In genomic region chr1:203340112-203340804, GRCh38 we compare ENCODE assay signal across 9 cellular contexts. TPM values are rescaled to one million over a fixed set of nuclear protein-coding genes. Genes with fewer than 3 reads are reported as not detected.
DNase-seq lines count a peak whose midpoint lies in the region; ATAC-seq and TF ChIP-seq lines count a peak whose summit lies in the region.
"Had no signal": no experiment of that assay in that cellular context is flagged by ENCODE, and none has a peak within 500 bp of the region (broad histone marks: within the 10 kb centered on the region; RNA-seq: fewer than 3 reads in every experiment).

No MANE protein-coding gene starts in this region.

- no peak overlapping the region for H3K4me3 Mint-ChIP-seq in activated naive CD4-positive, alpha-beta T cell treated with anti-CD3 and anti-CD28 coated beads for 36 hours

- H3K9me3 ChIP-seq in gastroesophageal sphincter = no peaks in the 10 kb centered on the region
- H3K9me3 ChIP-seq: BLaER1 treated with 17β-estradiol and CSF1 and Interleukin-3, amounts not matched to agents 10 nM and 100 nM had no signal

- CTCF ChIA-PET in activated naive CD4-positive, alpha-beta T cell treated with anti-CD3 and anti-CD28 coated beads for 36 hours (lab: Charles Lee) = interaction anchor here (0.6 to 24.3 kb wide), 36 partner anchors 10 to 723 kb away, joined by 3 to 686 read pairs (median 4); partner anchors contain the start of genes FMOD, LAX1 and OPTC

- peak overlapping the region in 2 of 4 donors; percentile 5 for H3K27ac ChIP-seq in gastroesophageal sphincter

- no peak overlapping the region for H3K27ac Mint-ChIP-seq in activated naive CD4-positive, alpha-beta T cell treated with anti-CD3 and anti-CD28 coated beads for 36 hours

- H3K36me3 ChIP-seq in gastroesophageal sphincter = no peaks in the 10 kb centered on the region
- H3K36me3 ChIP-seq: BLaER1 treated with 17β-estradiol and CSF1 and Interleukin-3, amounts not matched to agents 10 nM and 100 nM had no signal

- 15 to 17% methylated on average over 5 to 7 of the region's 7 CpGs for WGBS in gastroesophageal sphincter (ENCODE audit: low coverage in 1 of 2), 2 donors

- H3K4me3 ChIP-seq in gastroesophageal sphincter = no peak overlapping the region
- H3K4me3 ChIP-seq: BLaER1 treated with 17β-estradiol and CSF1 and Interleukin-3, amounts not matched to agents 10 nM and 100 nM had no signal

- intact Hi-C loops in activated naive CD4-positive, alpha-beta T cell treated with anti-CD3 and anti-CD28 coated beads for 36 hours (cut with micrococcal nuclease) = loop anchor here (1.0 to 5.0 kb wide), 3 partner anchors 102 to 362 kb away; no protein-coding TSS in a partner anchor

- DNase-seq in activated gamma-delta T cell treated with Interleukin-2 at 50 U/mL for 16 hours = peak; percentile 49
- DNase-seq in activated gamma-delta T cell (lab: John Stamatoyannopoulos, UW) = no peak
- DNase-seq in NCI-H1048 (lab: John Stamatoyannopoulos, UW) = peak; percentile 89
- peak; percentile 43 for DNase-seq in SHP77 treated with DMSO at 0.1 percent for 48 hours (lab: John Stamatoyannopoulos, UW)
- peak; percentile 78 for DNase-seq in activated naive CD4-positive, alpha-beta T cell treated with anti-CD3 and anti-CD28 coated beads for 36 hours
- peak in 47 of 56 donors; percentile 13 to 83 (median 54) for DNase-seq in nucleus accumbens (lab: John Stamatoyannopoulos, UW)

- TF ChIP-seq EP300 in gastroesophageal sphincter (IDR thresholded peaks at IDR 0.05) = no peak

- no peaks in the 10 kb centered on the region for H3K36me3 Mint-ChIP-seq in activated naive CD4-positive, alpha-beta T cell treated with anti-CD3 and anti-CD28 coated beads for 36 hours (ENCODE audit: low read depth)

- H3K4me1 ChIP-seq in gastroesophageal sphincter = peaks cover 0 to 30% (median 7%) of the 10 kb centered on the region in 3 donors

- TF ChIP-seq POLR2A in gastroesophageal sphincter (IDR thresholded peaks at IDR 0.05) = no peak

- H3K9me3 Mint-ChIP-seq in activated naive CD4-positive, alpha-beta T cell treated with anti-CD3 and anti-CD28 coated beads for 36 hours = no peaks in the 10 kb centered on the region

- peaks cover 21% of the 10 kb centered on the region for H3K4me1 Mint-ChIP-seq in activated naive CD4-positive, alpha-beta T cell treated with anti-CD3 and anti-CD28 coated beads for 36 hours (ENCODE audit: low read depth)

- peak; percentile 78 for ATAC-seq in gastroesophageal sphincter
- ATAC-seq in GM19452 (IDR thresholded peaks at IDR 0.05; ENCODE audit: unreplicated experiment) = no peak

- H3K27me3 ChIP-seq in gastroesophageal sphincter = no peaks in the 10 kb centered on the region

- peak; percentile 83 to 95 (median 92) for TF ChIP-seq CTCF in gastroesophageal sphincter (IDR thresholded peaks at IDR 0.05)

- H3K27me3 Mint-ChIP-seq in activated naive CD4-positive, alpha-beta T cell treated with anti-CD3 and anti-CD28 coated beads for 36 hours (ENCODE audit: low read depth) = peaks cover 4% of the 10 kb centered on the region

RNA-seq across cellular contexts. Expression of gene FMOD, which starts 10.7 kb away (rescaled TPM):
- 1 to 10 TPM; 5.3 to 5.8 TPM for total RNA-seq in activated naive CD4-positive, alpha-beta T cell treated with anti-CD3 and anti-CD28 coated beads for 36 hours
- total RNA-seq in gastroesophageal sphincter = 10 to 100 TPM; 19.3 to 53.6 (median 37.9) TPM

RNA-seq across cellular contexts. Expression of gene BTG2, which starts 34.9 kb away (rescaled TPM):
- total RNA-seq in activated naive CD4-positive, alpha-beta T cell treated with anti-CD3 and anti-CD28 coated beads for 36 hours = 100 to 1,000 TPM; 106 to 109 TPM
- total RNA-seq in gastroesophageal sphincter = 100 to 1,000 TPM in 3 of 4 donors, 10 to 100 TPM in 1; 74.5 to 169 (median 116) TPM
